In genomic region chr2:102080451-102081054, GRCh38 we compare ENCODE assay signal across 13 cellular contexts.
A peak's percentile ranks its signal among the peaks of the same experiment; 100 is the strongest.
DNase-seq lines count a peak whose midpoint lies in the region; ATAC-seq, FAIRE-seq and TF ChIP-seq lines count a peak whose summit lies in the region.
"Had no signal": no experiment of that assay in that cellular context is flagged by ENCODE, and none has a peak within 500 bp of the region (broad histone marks: within the 10 kb centered on the region; RNA-seq: fewer than 3 reads in every experiment).

No MANE protein-coding gene starts in this region.

- no peaks in the 10 kb centered on the region for H3K36me3 ChIP-seq in CD4-positive, CD25-positive, alpha-beta regulatory T cell (ENCODE audit: control insufficient read depth, insufficient read depth, low read length)
- no peaks in the 10 kb centered on the region for H3K36me3 ChIP-seq in small intestine (ENCODE audit: control insufficient read depth in 2 of 2, insufficient read depth in 2 of 2, low read length in 2 of 2)
- H3K36me3 ChIP-seq: upper lobe of right lung had no signal

- H3K27ac Mint-ChIP-seq in CD4-positive, CD25-positive, alpha-beta regulatory T cell, result peak overlapping the region; percentile 8 to 60 (median 34)
- H3K27ac Mint-ChIP-seq: GM23338 had no signal

- no peaks in the 10 kb centered on the region for H3K9me3 ChIP-seq in CD4-positive, CD25-positive, alpha-beta regulatory T cell (ENCODE audit: control insufficient read depth in 2 of 2, low read length in 2 of 2)
- no peaks in the 10 kb centered on the region for H3K9me3 ChIP-seq in small intestine (ENCODE audit: control insufficient read depth, low read depth)
- H3K9me3 ChIP-seq: upper lobe of right lung had no signal

- H3K27ac ChIP-seq in CD4-positive, CD25-positive, alpha-beta regulatory T cell (ENCODE audit: insufficient read depth, low read length, poor library complexity, severe bottlenecking), result no peak overlapping the region
- H3K27ac ChIP-seq in small intestine (ENCODE audit: low read depth in 1 of 2, low read length in 1 of 2), result no peak overlapping the region
- H3K27ac ChIP-seq: upper lobe of right lung had no signal

- peak in 1 of 3 donors; percentile 71 for DNase-seq in CD4-positive, CD25-positive, alpha-beta regulatory T cell
- DNase-seq in astrocyte of the spinal cord (ENCODE audit: low read depth, low spot score) (peak; percentile 69), small intestine (no peak), AG08395 (ENCODE audit: low spot score) (no peak)
- DNase-seq in stimulated activated CD4-positive, alpha-beta T cell treated with anti-CD3 and anti-CD28 coated beads, Interleukin-2, amount 100 ng/mL, for 48 hours, result no peak
- DNase-seq: Caco-2, KG1, upper lobe of right lung had no signal

- 80 to 88% (median 85%) methylated on average over 4 of the region's 4 CpGs for WGBS in small intestine, 3 donors

- peaks cover 19 to 42% (median 29%) of the 10 kb centered on the region in 4 donors for H3K4me1 Mint-ChIP-seq in CD4-positive, CD25-positive, alpha-beta regulatory T cell
- H3K4me1 Mint-ChIP-seq: GM23338 had no signal

- no peaks in the 10 kb centered on the region for H3K27me3 ChIP-seq in CD4-positive, CD25-positive, alpha-beta regulatory T cell (ENCODE audit: control insufficient read depth, insufficient read depth, low read length)
- H3K27me3 ChIP-seq in small intestine (ENCODE audit: control insufficient read depth in 2 of 2, insufficient read depth in 2 of 2, low read length in 2 of 2), result no peaks in the 10 kb centered on the region
- H3K27me3 ChIP-seq: upper lobe of right lung had no signal

- no peaks in the 10 kb centered on the region for H3K9me3 Mint-ChIP-seq in CD4-positive, CD25-positive, alpha-beta regulatory T cell
- H3K9me3 Mint-ChIP-seq: GM23338 had no signal

- no peak for FAIRE-seq in small intestine (lab: Jason Lieb, UNC)

- no peak overlapping the region for H3K4me3 ChIP-seq in CD4-positive, CD25-positive, alpha-beta regulatory T cell (ENCODE audit: low read depth, low read length)
- H3K4me3 ChIP-seq in astrocyte of the spinal cord (ENCODE audit: low read depth, low read length) (no peak overlapping the region), small intestine (ENCODE audit: low read depth in 1 of 2, low read length in 2 of 2) (no peak overlapping the region)
- H3K4me3 ChIP-seq: GM23338, upper lobe of right lung had no signal

- H3K27me3 Mint-ChIP-seq in CD4-positive, CD25-positive, alpha-beta regulatory T cell, result no peaks in the 10 kb centered on the region

- TF ChIP-seq CTCF in astrocyte of the spinal cord (IDR thresholded peaks at IDR 0.05; ENCODE audit: low read depth, low read length), result no peak

- no peaks in the 10 kb centered on the region for H3K36me3 Mint-ChIP-seq in CD4-positive, CD25-positive, alpha-beta regulatory T cell

- H3K4me1 ChIP-seq in CD4-positive, CD25-positive, alpha-beta regulatory T cell (ENCODE audit: control insufficient read depth, insufficient read depth, low read length, poor library complexity, severe bottlenecking), result peaks cover 17% of the 10 kb centered on the region
- peaks cover 0 to 3% of the 10 kb centered on the region in 2 donors for H3K4me1 ChIP-seq in small intestine (ENCODE audit: control insufficient read depth in 2 of 2, insufficient read depth in 1 of 2, low read depth in 1 of 2, low read length in 1 of 2)
- H3K4me1 ChIP-seq: Caco-2 had no signal

- peak; percentile 20 to 48 for ATAC-seq in CD4-positive, CD25-positive, alpha-beta regulatory T cell (ENCODE audit: low read depth in 2 of 2)
- ATAC-seq in GM19035 (IDR thresholded peaks at IDR 0.05; ENCODE audit: unreplicated experiment), result peak; percentile 55
- peak; percentile 42 for ATAC-seq in HG03280 (IDR thresholded peaks at IDR 0.05; ENCODE audit: unreplicated experiment)
- ATAC-seq in HG02970 (IDR thresholded peaks at IDR 0.05; ENCODE audit: low FRiP score, unreplicated experiment), result no peak
- ATAC-seq: GM23338, Panc1, upper lobe of right lung had no signal

- peak overlapping the region in 1 of 4 donors; percentile 29 for H3K4me3 Mint-ChIP-seq in CD4-positive, CD25-positive, alpha-beta regulatory T cell
- H3K4me3 Mint-ChIP-seq: GM23338 had no signal

- in situ Hi-C loops in astrocyte of the spinal cord (cut with HindIII; ENCODE audit: low sequenced_read_pairs), result no loop called here
